ENCODE assay signal across 36 cellular contexts in genomic region chr1:53700776-53701175, GRCh38.
"Had no signal": no experiment of that assay in that cellular context is flagged by ENCODE, and none has a peak within 500 bp of the region (broad histone marks: within the 10 kb centered on the region; RNA-seq: fewer than 3 reads in every experiment).

No MANE protein-coding gene starts in this region.

- DNase-seq: Karpas-422, Kasumi-1, MG63, MM.1S, NCI-H1048, NCI-H1092, NCI-H1092 treated with DMSO at 0.1 percent for 48 hours, NCI-H1105, NCI-H1105 treated with DMSO at 0.1 percent for 48 hours, NCI-H1417, NCI-H1417 treated with DMSO at 0.1 percent for 48 hours, NCI-H1436, NCI-H1436 treated with DMSO at 0.1 percent for 48 hours, NCI-H146, NCI-H1694, NCI-H1694 treated with DMSO at 0.1 percent for 48 hours, NCI-H187, NCI-H187 treated with DMSO at 0.1 percent for 48 hours, NCI-H1930, NCI-H2029, NCI-H2029 treated with DMSO at 0.1 percent for 48 hours, NCI-H2081, NCI-H2081 treated with DMSO at 0.1 percent for 48 hours, NCI-H2107, NCI-H2171, NCI-H2171 treated with DMSO at 0.1 percent for 48 hours, NCI-H2227 treated with DMSO at 0.1 percent for 48 hours, NCI-H226, NCI-H345, NCI-H446, NCI-H446 treated with DMSO at 0.1 percent for 48 hours, NCI-H510A, NCI-H510A treated with DMSO at 0.1 percent for 48 hours, NCI-H524, NCI-H524 treated with DMSO at 0.1 percent for 48 hours had no signal

- H3K9ac ChIP-seq: KMS-11 had no signal

- H3K9me3 ChIP-seq: MG63 had no signal

- H3K4me3 ChIP-seq: MG63 had no signal

- H3K4me2 ChIP-seq: KMS-11 had no signal

- H3K27me3 ChIP-seq: MG63 had no signal

- H3K27ac ChIP-seq: KMS-11 had no signal

- H3K36me3 ChIP-seq: MG63 had no signal
